In genomic region chr3:72042397-72043211, GRCh38 we compare ENCODE assay signal across 13 cellular contexts.
DNase-seq lines count a peak whose midpoint lies in the region; ATAC-seq and TF ChIP-seq lines count a peak whose summit lies in the region.
"Had no signal": no experiment of that assay in that cellular context is flagged by ENCODE, and none has a peak within 500 bp of the region (broad histone marks: within the 10 kb centered on the region; RNA-seq: fewer than 3 reads in every experiment).

No MANE protein-coding gene starts in this region.

- no peaks in the 10 kb centered on the region for H3K9me3 ChIP-seq in GM23248 (ENCODE audit: low read depth)
- no peaks in the 10 kb centered on the region for H3K9me3 ChIP-seq in gastroesophageal sphincter
- no peaks in the 10 kb centered on the region for H3K9me3 ChIP-seq in thyroid gland
- H3K9me3 ChIP-seq: SK-N-SH had no signal

- no peak overlapping the region for H2AFZ ChIP-seq in GM23248

- CTCF ChIA-PET in WTC11 (lab: Charles Lee) = interaction anchor here (1.3 kb wide), 1 partner anchor 112 kb away, joined by 3 read pairs; no protein-coding TSS in a partner anchor

- H3K4me3 Mint-ChIP-seq in WTC11 (no peak overlapping the region), type B pancreatic cell (no peak overlapping the region)

- no peak overlapping the region for H3K27ac Mint-ChIP-seq in WTC11
- no peak overlapping the region for H3K27ac Mint-ChIP-seq in type B pancreatic cell

- H3K4me1 ChIP-seq in GM23248 (ENCODE audit: insufficient read depth) (no peaks in the 10 kb centered on the region), gastroesophageal sphincter (peaks cover 0 to 10% (median 0%) of the 10 kb centered on the region in 3 donors), thyroid gland (no peaks in the 10 kb centered on the region)

- H3K36me3 Mint-ChIP-seq in WTC11 = peaks cover under 1% of the 10 kb centered on the region; the same call in 1 of the 2 replicates
- no peaks in the 10 kb centered on the region for H3K36me3 Mint-ChIP-seq in type B pancreatic cell

- intact Hi-C loops in thyroid gland (cut with DNase I) = no loop called here

- H3K27ac ChIP-seq in GM23248 (no peak overlapping the region), gastroesophageal sphincter (no peak overlapping the region), thyroid gland (no peak overlapping the region)

- no peaks in the 10 kb centered on the region for H3K79me2 ChIP-seq in GM23248 (ENCODE audit: insufficient read depth)

- POLR2A ChIA-PET in WTC11 (lab: Charles Lee) = no interaction called here

- 72 to 74% methylated on average over 7 of the region's 7 CpGs for WGBS in GM23248 (ENCODE audit: low coverage in 1 of 2, low lambda C conversion rate in 2 of 2, missing lambda C conversion rate in 2 of 2), 2 experiments
- 65 to 88% methylated on average over 1 to 3 of the region's 7 CpGs for WGBS in gastroesophageal sphincter (ENCODE audit: low coverage in 1 of 2), 2 donors
- 65 to 75% methylated on average over 7 of the region's 7 CpGs for WGBS in thyroid gland, 2 donors

- in situ Hi-C loops in GM23248 (cut with MboI) = no loop called here

- DNase-seq in GM23248 (peak; percentile 75), WTC11 (ENCODE audit: low spot score) (no peak), thyroid gland (peak; percentile 16 to 28), NCI-H510A treated with DMSO at 0.1 percent for 48 hours (lab: John Stamatoyannopoulos, UW) (no peak), type B pancreatic cell (ENCODE audit: extremely low spot score, unreplicated experiment) (no peak)
- no peak for DNase-seq in activated CD4-positive, CD25-positive, alpha-beta regulatory T cell treated with anti-CD3 and anti-CD28 coated beads, Interleukin-2, amount 50 U/mL, for 72 hours
- DNase-seq: activated CD4-positive, alpha-beta T cell treated with anti-CD3 and anti-CD28 coated beads, Interleukin-2, amount 50 U/mL, for 1 hour; activated effector memory CD4-positive, alpha-beta T cell treated with anti-CD3 and anti-CD28 coated beads, Interleukin-2, amount 50 U/mL, for 16 hours; cortex of kidney; NCI-H1105 treated with DMSO at 0.1 percent for 48 hours; NCI-H82; SK-N-SH had no signal

- H4K20me1 ChIP-seq in GM23248 (ENCODE audit: insufficient read depth) = no peaks in the 10 kb centered on the region

- H3F3A ChIP-seq in GM23248 (ENCODE audit: insufficient read depth) = no peaks in the 10 kb centered on the region

- H3K27me3 ChIP-seq in GM23248 (replicated peaks; ENCODE audit: insufficient read depth) (no peaks in the 10 kb centered on the region), gastroesophageal sphincter (no peaks in the 10 kb centered on the region), thyroid gland (no peaks in the 10 kb centered on the region)

- H3K9me2 ChIP-seq in GM23248 (ENCODE audit: insufficient read depth) = no peaks in the 10 kb centered on the region
- H3K9me2 ChIP-seq: SK-N-SH had no signal

- H3K4me1 Mint-ChIP-seq in WTC11 (peaks cover 7% of the 10 kb centered on the region; the same call in 1 of the 2 replicates), type B pancreatic cell (ENCODE audit: unreplicated experiment) (peaks cover 17% of the 10 kb centered on the region)

- TF ChIP-seq EP300 in gastroesophageal sphincter (IDR thresholded peaks at IDR 0.05) = no peak

- ATAC-seq in WTC11 (peak; percentile 22; the same call in 1 of the 2 replicates), gastroesophageal sphincter (peak; percentile 45)

- H3K9ac ChIP-seq in GM23248 = no peak overlapping the region
- H3K9ac ChIP-seq: SK-N-SH had no signal

- H3K9me3 Mint-ChIP-seq in WTC11 = peaks cover 1% of the 10 kb centered on the region
- peaks cover 2% of the 10 kb centered on the region for H3K9me3 Mint-ChIP-seq in type B pancreatic cell

- H3K36me3 ChIP-seq in GM23248 (ENCODE audit: low read depth) (no peaks in the 10 kb centered on the region), gastroesophageal sphincter (no peaks in the 10 kb centered on the region), thyroid gland (no peaks in the 10 kb centered on the region)

- no peak overlapping the region for H3K4me3 ChIP-seq in GM23248
- H3K4me3 ChIP-seq in gastroesophageal sphincter = no peak overlapping the region
- no peak overlapping the region for H3K4me3 ChIP-seq in thyroid gland (replicated peaks in 1 of 3)

- no peak overlapping the region for H3K4me2 ChIP-seq in GM23248 (ENCODE audit: unreplicated experiment)
- H3K4me2 ChIP-seq: SK-N-SH had no signal

- no peak for TF ChIP-seq POLR2A in gastroesophageal sphincter (IDR thresholded peaks at IDR 0.05)
- no peak for TF ChIP-seq POLR2A in thyroid gland (IDR thresholded peaks at IDR 0.05)

- H3K27me3 Mint-ChIP-seq in WTC11 (ENCODE audit: low read depth) (no peaks in the 10 kb centered on the region), type B pancreatic cell (peaks cover 22% of the 10 kb centered on the region)

- no peak for TF ChIP-seq CTCF in WTC11 (IDR thresholded peaks at IDR 0.05)
- TF ChIP-seq CTCF in gastroesophageal sphincter (IDR thresholded peaks at IDR 0.05) = no peak
- TF ChIP-seq CTCF in thyroid gland (IDR thresholded peaks at IDR 0.05) = no peak
- TF ChIP-seq CTCF in type B pancreatic cell (conservative IDR thresholded peaks at IDR 0.05) = no peak

TF ChIP-seq in WTC11, 78 proteins besides CTCF, POLR2A, EP300 and RAD21 (continues in another document):
- no peak for TF ChIP-seq PRRX2 (CRISPR knock-in tag; IDR thresholded peaks at IDR 0.05)
- no peak for TF ChIP-seq MLX (CRISPR knock-in tag; IDR thresholded peaks at IDR 0.05)
- no peak for TF ChIP-seq FOXJ3 (CRISPR knock-in tag; IDR thresholded peaks at IDR 0.05; ENCODE audit: borderline replicate concordance)
- TF ChIP-seq HMGA2 (CRISPR knock-in tag; IDR thresholded peaks at IDR 0.05) = no peak
- no peak for TF ChIP-seq ATF1 (CRISPR knock-in tag; IDR thresholded peaks at IDR 0.05)
- no peak for TF ChIP-seq FOXP4 (CRISPR knock-in tag; IDR thresholded peaks at IDR 0.05)
- no peak for TF ChIP-seq JAZF1 (CRISPR knock-in tag; IDR thresholded peaks at IDR 0.05)
- TF ChIP-seq ZNF425 (CRISPR knock-in tag; conservative IDR thresholded peaks at IDR 0.05) = no peak
- no peak for TF ChIP-seq ZNF138 (CRISPR knock-in tag; conservative IDR thresholded peaks at IDR 0.05)
- no peak for TF ChIP-seq EMX1 (CRISPR knock-in tag; IDR thresholded peaks at IDR 0.05)
- TF ChIP-seq NFE2L1 (CRISPR knock-in tag; IDR thresholded peaks at IDR 0.05) = no peak
- TF ChIP-seq ETV6 (CRISPR knock-in tag; IDR thresholded peaks at IDR 0.05) = no peak
- TF ChIP-seq SP1 (CRISPR knock-in tag; conservative IDR thresholded peaks at IDR 0.05) = no peak
- TF ChIP-seq ZNF219 (CRISPR knock-in tag; IDR thresholded peaks at IDR 0.05; ENCODE audit: borderline replicate concordance) = no peak
- no peak for TF ChIP-seq HMGXB4 (CRISPR knock-in tag; IDR thresholded peaks at IDR 0.05)

Comparison
In these comparisons a context has a peak if more than half of its experiments do, and no peak if none do; other contexts are left out.
1. DNase-seq: peak in GM23248 (single experiment) and thyroid gland (2 of 2); none in WTC11 (single experiment), NCI-H510A treated with DMSO at 0.1 percent for 48 hours (single experiment), type B pancreatic cell (single experiment) and activated CD4-positive, CD25-positive, alpha-beta regulatory T cell treated with anti-CD3 and anti-CD28 coated beads, Interleukin-2, amount 50 U/mL, for 72 hours (single experiment).